1 cellular context compared by ENCODE assay signal in the genomic region with DNA sequence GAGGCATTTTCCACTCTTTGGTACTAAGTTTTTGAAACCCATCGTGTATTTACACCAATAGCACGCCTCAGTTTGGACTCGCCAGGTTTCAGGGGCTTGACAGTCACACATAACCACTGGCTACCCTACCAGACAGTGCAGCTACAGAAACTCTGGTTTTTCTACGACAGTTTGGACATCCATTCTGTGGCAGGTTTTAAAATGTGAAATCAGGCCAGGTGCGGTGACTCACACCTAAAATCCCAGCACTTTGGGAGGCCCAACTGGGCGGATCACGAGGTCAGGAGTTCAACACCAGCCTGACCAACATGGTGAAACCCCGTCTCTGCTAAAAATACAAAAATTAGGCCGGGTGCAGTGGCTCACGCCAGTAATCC.
TF ChIP-seq lines count a peak whose summit lies in the region.

No MANE protein-coding gene starts in this region.

TF ChIP-seq in HCT116, 20 proteins besides CTCF, POLR2A, EP300 and RAD21 (continued from another document):
- TF ChIP-seq, protein P1, sequence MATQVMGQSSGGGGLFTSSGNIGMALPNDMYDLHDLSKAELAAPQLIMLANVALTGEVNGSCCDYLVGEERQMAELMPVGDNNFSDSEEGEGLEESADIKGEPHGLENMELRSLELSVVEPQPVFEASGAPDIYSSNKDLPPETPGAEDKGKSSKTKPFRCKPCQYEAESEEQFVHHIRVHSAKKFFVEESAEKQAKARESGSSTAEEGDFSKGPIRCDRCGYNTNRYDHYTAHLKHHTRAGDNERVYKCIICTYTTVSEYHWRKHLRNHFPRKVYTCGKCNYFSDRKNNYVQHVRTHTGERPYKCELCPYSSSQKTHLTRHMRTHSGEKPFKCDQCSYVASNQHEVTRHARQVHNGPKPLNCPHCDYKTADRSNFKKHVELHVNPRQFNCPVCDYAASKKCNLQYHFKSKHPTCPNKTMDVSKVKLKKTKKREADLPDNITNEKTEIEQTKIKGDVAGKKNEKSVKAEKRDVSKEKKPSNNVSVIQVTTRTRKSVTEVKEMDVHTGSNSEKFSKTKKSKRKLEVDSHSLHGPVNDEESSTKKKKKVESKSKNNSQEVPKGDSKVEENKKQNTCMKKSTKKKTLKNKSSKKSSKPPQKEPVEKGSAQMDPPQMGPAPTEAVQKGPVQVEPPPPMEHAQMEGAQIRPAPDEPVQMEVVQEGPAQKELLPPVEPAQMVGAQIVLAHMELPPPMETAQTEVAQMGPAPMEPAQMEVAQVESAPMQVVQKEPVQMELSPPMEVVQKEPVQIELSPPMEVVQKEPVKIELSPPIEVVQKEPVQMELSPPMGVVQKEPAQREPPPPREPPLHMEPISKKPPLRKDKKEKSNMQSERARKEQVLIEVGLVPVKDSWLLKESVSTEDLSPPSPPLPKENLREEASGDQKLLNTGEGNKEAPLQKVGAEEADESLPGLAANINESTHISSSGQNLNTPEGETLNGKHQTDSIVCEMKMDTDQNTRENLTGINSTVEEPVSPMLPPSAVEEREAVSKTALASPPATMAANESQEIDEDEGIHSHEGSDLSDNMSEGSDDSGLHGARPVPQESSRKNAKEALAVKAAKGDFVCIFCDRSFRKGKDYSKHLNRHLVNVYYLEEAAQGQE (IDR thresholded peaks at IDR 0.05; ENCODE audit: low read depth), result no peak
- TF ChIP-seq, protein P2, sequence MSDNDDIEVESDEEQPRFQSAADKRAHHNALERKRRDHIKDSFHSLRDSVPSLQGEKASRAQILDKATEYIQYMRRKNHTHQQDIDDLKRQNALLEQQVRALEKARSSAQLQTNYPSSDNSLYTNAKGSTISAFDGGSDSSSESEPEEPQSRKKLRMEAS (IDR thresholded peaks at IDR 0.05), result no peak
- TF ChIP-seq ELF1 (IDR thresholded peaks at IDR 0.05; ENCODE audit: borderline replicate concordance, low read depth) (no peak), EZH2 (IDR thresholded peaks at IDR 0.05) (no peak), SP1 (IDR thresholded peaks at IDR 0.05; ENCODE audit: low read depth) (no peak), EGR1 (IDR thresholded peaks at IDR 0.05; ENCODE audit: low read depth) (no peak), SIN3A (IDR thresholded peaks at IDR 0.05; ENCODE audit: low read depth) (no peak), ZNF274 (IDR thresholded peaks at IDR 0.05; ENCODE audit: low read depth, low read length) (no peak), CEBPB (IDR thresholded peaks at IDR 0.05; ENCODE audit: low read depth) (no peak), SRF (IDR thresholded peaks at IDR 0.05; ENCODE audit: low read depth) (no peak), YY1 (IDR thresholded peaks at IDR 0.05; ENCODE audit: extremely low read depth, insufficient replicate concordance, low read depth, low read length) (no peak), FOSL1 (IDR thresholded peaks at IDR 0.05; ENCODE audit: low read depth) (no peak), CBX3 (IDR thresholded peaks at IDR 0.05; ENCODE audit: low read depth) (no peak), ZFX (IDR thresholded peaks at IDR 0.05) (no peak)
